ENCODE assay signal across 21 cellular contexts in the genomic region with DNA sequence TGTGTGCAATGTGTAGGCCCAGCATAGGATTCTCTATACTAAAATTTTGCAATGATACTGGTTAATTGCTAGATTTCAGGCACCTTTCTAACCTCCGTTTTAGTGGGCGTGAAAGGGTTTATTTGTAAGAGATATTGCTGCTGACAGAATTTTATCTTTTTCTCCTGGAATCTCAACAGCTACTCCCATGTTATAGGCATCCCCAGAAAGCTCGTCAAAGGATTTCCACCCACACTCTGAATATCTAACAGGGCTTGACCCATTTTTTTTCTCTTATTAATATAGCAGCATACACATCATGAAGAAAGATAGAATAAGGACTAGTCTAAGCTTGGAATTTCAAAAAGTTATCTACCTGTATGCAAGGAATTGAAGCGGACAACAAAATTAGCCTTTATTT.
"Had no signal": no experiment of that assay in that cellular context is flagged by ENCODE, and none has a peak within 500 bp of the region (broad histone marks: within the 10 kb centered on the region; RNA-seq: fewer than 3 reads in every experiment).

No MANE protein-coding gene starts in this region.

- ATAC-seq: effector memory CD8-positive, alpha-beta T cell; esophagus mucosa; foreskin keratinocyte; gastrocnemius medialis; gastroesophageal sphincter; heart left ventricle; heart right ventricle had no signal

- H3K27ac Mint-ChIP-seq: dendritic cell treated with granulocyte-macrophage colony-stimulating factor and Interleukin-4, amounts not matched to agents 40 ng/mL and 50 ng/mL, for 4 days; effector memory CD8-positive, alpha-beta T cell; endodermal cell had no signal

- H3K27me3 Mint-ChIP-seq: dendritic cell treated with granulocyte-macrophage colony-stimulating factor and Interleukin-4, amounts not matched to agents 40 ng/mL and 50 ng/mL, for 4 days; effector memory CD8-positive, alpha-beta T cell had no signal

- H3K4me3 Mint-ChIP-seq: dendritic cell treated with granulocyte-macrophage colony-stimulating factor and Interleukin-4, amounts not matched to agents 40 ng/mL and 50 ng/mL, for 4 days; effector memory CD8-positive, alpha-beta T cell; endodermal cell had no signal

- DNase-seq: colonic mucosa; cortex of kidney; dermis blood vessel endothelial cell; dorsolateral prefrontal cortex; effector CD4-positive, alpha-beta T cell; effector CD8-positive, alpha-beta T cell; effector memory CD4-positive, alpha-beta T cell; effector memory CD8-positive, alpha-beta T cell; endodermal cell; erythroblast; esophagus squamous epithelium; foreskin fibroblast; foreskin keratinocyte; foreskin melanocyte; gastrocnemius medialis; glutamatergic neuron; heart left ventricle; heart right ventricle had no signal
